In the genomic region with DNA sequence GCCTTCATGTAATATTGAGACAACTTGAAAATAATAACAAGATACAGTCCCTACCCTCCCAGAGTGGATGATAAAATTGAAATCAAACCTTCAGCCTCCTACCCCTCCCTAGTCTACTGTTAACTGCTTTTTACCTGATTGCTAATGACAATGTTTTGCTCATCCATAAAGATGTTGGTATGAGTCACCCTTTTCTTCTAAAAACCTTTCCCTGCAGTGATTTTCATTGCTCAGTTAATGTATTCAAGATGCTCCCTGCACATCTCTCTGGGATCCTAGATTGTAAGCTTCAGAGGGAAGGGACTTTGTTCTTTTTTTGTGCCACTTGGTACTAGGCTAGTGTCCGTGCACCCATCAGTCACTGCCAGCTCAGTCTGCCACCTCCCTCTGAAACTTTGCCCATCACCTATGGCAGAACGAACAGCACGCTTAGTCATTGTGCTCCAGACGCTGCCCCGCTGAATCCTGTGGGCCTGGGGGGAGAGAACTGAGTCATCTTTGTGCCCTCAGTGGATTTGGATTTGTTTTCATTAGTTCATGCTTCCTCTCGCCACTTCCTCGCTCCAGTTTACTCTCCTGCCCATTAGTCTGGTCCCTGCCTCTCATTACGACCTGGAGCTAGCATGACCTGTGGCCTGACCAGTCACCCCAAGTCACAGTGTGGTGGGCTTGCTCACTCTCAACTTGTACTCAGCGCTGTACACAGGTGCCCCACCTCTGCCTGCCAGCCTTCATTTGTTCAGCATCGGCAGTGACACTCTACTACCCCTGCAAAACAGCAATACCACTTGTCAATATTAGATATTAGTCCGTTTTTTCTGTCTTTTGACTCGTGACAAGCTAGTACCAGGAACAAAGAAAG, we compare ENCODE assay signal across 14 cellular contexts.
DNase-seq lines count a peak whose midpoint lies in the region; ATAC-seq, FAIRE-seq and TF ChIP-seq lines count a peak whose summit lies in the region.
"Had no signal": no experiment of that assay in that cellular context is flagged by ENCODE, and none has a peak within 500 bp of the region (broad histone marks: within the 10 kb centered on the region; RNA-seq: fewer than 3 reads in every experiment).

No MANE protein-coding gene starts in this region.

- CTCF ChIA-PET in PC-9 (lab: Charles Lee) = no interaction called here
- CTCF ChIA-PET in endothelial cell of umbilical vein (lab: Charles Lee) = interaction anchor here (0.9 to 1.7 kb wide), 4 partner anchors 10 to 261 kb away, joined by 3 to 8 read pairs (median 3); no protein-coding TSS in a partner anchor

- no peak overlapping the region for H3K4me3 Mint-ChIP-seq in T-helper 2 cell treated with Interferon-gamma antibody and Interleukin-4, amounts not matched to agents 5 μg/mL and 100 μg/mL, for 36 hours
- H3K4me3 Mint-ChIP-seq: stimulated activated naive CD8-positive, alpha-beta T cell treated with anti-CD3 and anti-CD28 coated beads, Interleukin-15, Interleukin-2, amounts not matched to agents 100 ng/mL and 50 ng/mL, for 24 hours had no signal

- no peaks in the 10 kb centered on the region for H4K20me1 ChIP-seq in PC-9 (ENCODE audit: insufficient read depth)
- no peaks in the 10 kb centered on the region for H4K20me1 ChIP-seq in endothelial cell of umbilical vein (replicated peaks; ENCODE audit: control insufficient read depth, extremely low read depth, insufficient read depth, low read length)

- H3K27ac Mint-ChIP-seq in T-helper 2 cell treated with Interferon-gamma antibody and Interleukin-4, amounts not matched to agents 5 μg/mL and 100 μg/mL, for 36 hours = no peak overlapping the region

- peaks cover 19% of the 10 kb centered on the region; the same call in 1 of the 2 replicates for H3F3A ChIP-seq in PC-9 (ENCODE audit: insufficient read depth, low read depth)

- no peak for TF ChIP-seq POLR2A in endothelial cell of umbilical vein (IDR thresholded peaks at IDR 0.05; ENCODE audit: low read depth, low read length)

- dilution Hi-C loops in endothelial cell of umbilical vein (cut with MboI; ENCODE audit: extremely low pct_ligation_motif_present, low sequenced_read_pairs) = no loop called here

- POLR2A ChIA-PET in PC-9 (lab: Charles Lee; ENCODE audit: unreplicated experiment) (no interaction called here), endothelial cell of umbilical vein (lab: Charles Lee) (no interaction called here)

- in situ Hi-C loops in HAP-1 (cut with MboI; ENCODE audit: low sequenced_read_pairs) = no loop called here

- FAIRE-seq in endothelial cell of umbilical vein (lab: Jason Lieb, UNC) (peak; percentile 97), frontal cortex (lab: Jason Lieb, UNC) (no peak)
- FAIRE-seq: G401.6 had no signal

- no peaks in the 10 kb centered on the region for H3K9me1 ChIP-seq in endothelial cell of umbilical vein (replicated peaks; ENCODE audit: control insufficient read depth, extremely low read depth, insufficient read depth, low read length)

- H3K27me3 Mint-ChIP-seq in T-helper 2 cell treated with Interferon-gamma antibody and Interleukin-4, amounts not matched to agents 5 μg/mL and 100 μg/mL, for 36 hours (ENCODE audit: low read depth) = no peaks in the 10 kb centered on the region
- H3K27me3 Mint-ChIP-seq: stimulated activated naive CD8-positive, alpha-beta T cell treated with anti-CD3 and anti-CD28 coated beads, Interleukin-15, Interleukin-2, amounts not matched to agents 100 ng/mL and 50 ng/mL, for 24 hours had no signal

- H3K4me2 ChIP-seq in PC-9 = peak overlapping the region; percentile 58
- peak overlapping the region; percentile 13 for H3K4me2 ChIP-seq in endothelial cell of umbilical vein (ENCODE audit: insufficient read depth, low read length)

- H3K9me3 Mint-ChIP-seq in T-helper 2 cell treated with Interferon-gamma antibody and Interleukin-4, amounts not matched to agents 5 μg/mL and 100 μg/mL, for 36 hours = no peaks in the 10 kb centered on the region
- H3K9me3 Mint-ChIP-seq: stimulated activated naive CD8-positive, alpha-beta T cell treated with anti-CD3 and anti-CD28 coated beads, Interleukin-15, Interleukin-2, amounts not matched to agents 100 ng/mL and 50 ng/mL, for 24 hours had no signal

- no peaks in the 10 kb centered on the region for H3K4me1 Mint-ChIP-seq in T-helper 2 cell treated with Interferon-gamma antibody and Interleukin-4, amounts not matched to agents 5 μg/mL and 100 μg/mL, for 36 hours (ENCODE audit: low read depth)

- H3K9me3 ChIP-seq in PC-9 (ENCODE audit: insufficient read depth, low read depth) = no peaks in the 10 kb centered on the region
- H3K9me3 ChIP-seq in endothelial cell of umbilical vein (replicated peaks; ENCODE audit: control insufficient read depth, insufficient read depth, low read length) = no peaks in the 10 kb centered on the region
- no peaks in the 10 kb centered on the region for H3K9me3 ChIP-seq in HAP-1
- H3K9me3 ChIP-seq: esophagus squamous epithelium had no signal

- H3K4me3 ChIP-seq in PC-9 (no peak overlapping the region), endothelial cell of umbilical vein (replicated peaks in 1 of 3; ENCODE audit: insufficient read depth in 1 of 3, low read depth in 1 of 3, low read length in 3 of 3) (no peak overlapping the region), HAP-1 (no peak overlapping the region)
- H3K4me3 ChIP-seq: esophagus squamous epithelium, lung had no signal

- H3K27me3 ChIP-seq in PC-9 (ENCODE audit: insufficient read depth, low read depth) (no peaks in the 10 kb centered on the region), endothelial cell of umbilical vein (ENCODE audit: control insufficient read depth in 2 of 2, insufficient read depth in 2 of 2, low read length in 2 of 2) (no peaks in the 10 kb centered on the region), HAP-1 (ENCODE audit: low read depth) (no peaks in the 10 kb centered on the region)
- H3K27me3 ChIP-seq: esophagus squamous epithelium had no signal

- H3K9me2 ChIP-seq in PC-9 (ENCODE audit: insufficient read depth) = no peaks in the 10 kb centered on the region

- no peak overlapping the region for H3K9ac ChIP-seq in endothelial cell of umbilical vein (replicated peaks; ENCODE audit: extremely low read depth, insufficient read depth, low read length)

- DNase-seq in GM03348 (ENCODE audit: low spot score) = peak; percentile 80
- DNase-seq in PC-9 = peak; percentile 40 to 73
- DNase-seq in endothelial cell of umbilical vein (ENCODE audit: low read depth, low spot score) = peak; percentile 86
- peak; percentile 35 for DNase-seq in pulmonary artery endothelial cell (ENCODE audit: low read depth, low spot score)
- DNase-seq in T-helper 2 cell treated with Interferon-gamma antibody and Interleukin-4, amounts not matched to agents 5 μg/mL and 100 μg/mL, for 36 hours (ENCODE audit: low spot score) = no peak
- no peak for DNase-seq in HAP-1 (ENCODE audit: low spot score in 2 of 2)
- DNase-seq in frontal cortex (ENCODE audit: low spot score in 2 of 2) = no peak
- DNase-seq: activated naive CD4-positive, alpha-beta T cell treated with anti-CD3 and anti-CD28 coated beads, Interleukin-2, amount 50 U/mL, for 16 hours; esophagus squamous epithelium; NCI-H82 had no signal

- no peak for TF ChIP-seq CTCF in PC-9 (conservative IDR thresholded peaks at IDR 0.05)
- no peak for TF ChIP-seq CTCF in endothelial cell of umbilical vein (IDR thresholded peaks at IDR 0.05; ENCODE audit: extremely low read depth in 1 of 2, insufficient read depth in 1 of 2, low read depth in 1 of 2, low read length in 2 of 2)

- H2AFZ ChIP-seq in PC-9 (no peak overlapping the region), endothelial cell of umbilical vein (ENCODE audit: low read depth, low read length) (no peak overlapping the region)

- ATAC-seq in GM19328 (IDR thresholded peaks at IDR 0.05; ENCODE audit: unreplicated experiment) = no peak

- H3K79me2 ChIP-seq in PC-9 (ENCODE audit: low read depth) (no peaks in the 10 kb centered on the region), endothelial cell of umbilical vein (ENCODE audit: control insufficient read depth, insufficient read depth, low read length) (no peaks in the 10 kb centered on the region)

- BruUV-seq in PC-9 (replicated peaks; lab: Mats Ljungman, UMichigan) (no TSS peak), endothelial cell of umbilical vein (replicated peaks; lab: Mats Ljungman, UMichigan) (no TSS peak)

- peaks cover 21% of the 10 kb centered on the region for H3K4me1 ChIP-seq in PC-9 (replicated peaks; ENCODE audit: insufficient read depth)
- H3K4me1 ChIP-seq in endothelial cell of umbilical vein (ENCODE audit: control insufficient read depth, extremely low read depth, insufficient read depth, low read length) = peaks cover 17% of the 10 kb centered on the region
- no peaks in the 10 kb centered on the region for H3K4me1 ChIP-seq in HAP-1
- H3K4me1 ChIP-seq: esophagus squamous epithelium had no signal

- intact Hi-C loops in PC-9 (cut with micrococcal nuclease; ENCODE audit: unreplicated experiment) = no loop called here
- intact Hi-C loops in endothelial cell of umbilical vein (cut with micrococcal nuclease) = loop anchor here (1.0 to 5.0 kb wide), 2 partner anchors 10 to 75 kb away; no protein-coding TSS in a partner anchor

- peaks cover 4% of the 10 kb centered on the region for H3K36me3 Mint-ChIP-seq in T-helper 2 cell treated with Interferon-gamma antibody and Interleukin-4, amounts not matched to agents 5 μg/mL and 100 μg/mL, for 36 hours (ENCODE audit: low read depth)

- H3K36me3 ChIP-seq in PC-9 (ENCODE audit: low read depth) (peaks cover 14% of the 10 kb centered on the region; the same call in 1 of the 2 replicates), endothelial cell of umbilical vein (ENCODE audit: control insufficient read depth in 2 of 2, extremely low read depth in 1 of 2, insufficient read depth in 2 of 2, low read length in 2 of 2) (peaks cover 0 to 6% of the 10 kb centered on the region in 2 experiments), HAP-1 (replicated peaks) (peaks cover 22% of the 10 kb centered on the region)

- peak overlapping the region; percentile 71 for H3K27ac ChIP-seq in PC-9
- H3K27ac ChIP-seq in endothelial cell of umbilical vein (ENCODE audit: insufficient read depth, low read depth, low read length) = peak overlapping the region; percentile 66
- H3K27ac ChIP-seq: esophagus squamous epithelium had no signal

TF ChIP-seq in endothelial cell of umbilical vein, 7 proteins besides CTCF, POLR2A, EP300 and RAD21 (continues in another document):
- TF ChIP-seq EZH2 (IDR thresholded peaks at IDR 0.05; ENCODE audit: borderline replicate concordance, low read depth, low read length, severe bottlenecking) (no peak), POLR2AphosphoS5 (IDR thresholded peaks at IDR 0.05; ENCODE audit: insufficient read depth, low read depth, low read length) (peak; percentile 72), JUN (IDR thresholded peaks at IDR 0.05; ENCODE audit: borderline replicate concordance, insufficient read depth, insufficient read length, low read depth) (peak; percentile 50), GATA2 (IDR thresholded peaks at IDR 0.05; ENCODE audit: insufficient read depth, insufficient read length, low read depth, low read length) (no peak), MYC (IDR thresholded peaks at IDR 0.05; ENCODE audit: low read depth, low read length) (no peak)
- TF ChIP-seq, protein P1, sequence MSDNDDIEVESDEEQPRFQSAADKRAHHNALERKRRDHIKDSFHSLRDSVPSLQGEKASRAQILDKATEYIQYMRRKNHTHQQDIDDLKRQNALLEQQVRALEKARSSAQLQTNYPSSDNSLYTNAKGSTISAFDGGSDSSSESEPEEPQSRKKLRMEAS (IDR thresholded peaks at IDR 0.05; ENCODE audit: insufficient read depth, insufficient read length) = no peak

Comparison
In these comparisons a context has a peak if more than half of its experiments do, and no peak if none do; other contexts are left out.
1. DNase-seq: peak in GM03348 (single experiment), PC-9 (2 of 2), endothelial cell of umbilical vein (single experiment) and pulmonary artery endothelial cell (single experiment); none in T-helper 2 cell treated with Interferon-gamma antibody and Interleukin-4, amounts not matched to agents 5 μg/mL and 100 μg/mL, for 36 hours (single experiment), HAP-1 (0 of 2) and frontal cortex (0 of 2).